8 cellular contexts compared by ENCODE assay signal in the genomic region with DNA sequence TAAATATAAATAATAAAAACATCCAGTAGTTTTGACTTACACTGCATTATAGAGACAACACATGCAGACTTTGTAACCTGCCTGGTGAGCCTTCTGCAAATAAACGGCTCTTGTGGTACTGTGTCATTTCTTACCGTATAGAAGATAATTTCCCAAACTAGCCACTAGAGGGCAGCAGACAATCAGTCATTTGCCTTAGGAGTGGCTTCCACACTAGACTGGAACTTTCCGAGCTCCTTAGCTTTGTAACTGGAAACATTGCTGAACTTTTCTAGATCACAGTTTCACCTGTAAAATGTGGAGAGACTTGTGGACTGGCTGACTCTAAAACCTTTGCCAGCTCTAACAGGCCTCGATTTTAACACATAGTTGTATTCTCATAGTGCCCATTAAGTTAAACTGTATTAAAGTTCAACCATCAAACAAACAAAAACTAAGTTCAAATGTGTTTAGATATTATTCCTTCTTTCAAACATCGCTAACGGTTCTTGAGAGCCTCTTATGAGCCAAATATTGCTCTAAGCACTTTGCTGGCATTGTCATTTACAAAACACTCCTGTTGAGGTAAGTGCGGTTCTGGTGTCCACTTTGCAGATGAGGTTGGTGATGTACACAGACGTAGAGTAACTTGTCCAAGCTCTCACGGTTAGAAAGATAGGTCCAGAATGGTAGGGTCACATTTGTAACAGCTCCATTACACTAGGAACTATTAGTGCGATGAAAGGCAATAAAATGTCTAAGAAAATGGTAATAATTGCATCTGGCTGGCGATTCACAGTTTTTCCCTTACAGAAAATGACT.
DNase-seq lines count a peak whose midpoint lies in the region; ATAC-seq and TF ChIP-seq lines count a peak whose summit lies in the region.

No MANE protein-coding gene starts in this region.

- TF ChIP-seq POLR2A in suprapubic skin (IDR thresholded peaks at IDR 0.05): no peak

- H3K4me1 ChIP-seq in suprapubic skin: peaks cover 5% of the 10 kb centered on the region

- peak; percentile 97 for ATAC-seq in GM21381 (IDR thresholded peaks at IDR 0.05; ENCODE audit: unreplicated experiment)
- ATAC-seq in naive thymus-derived CD8-positive, alpha-beta T cell: peak; percentile 80 to 88

- TF ChIP-seq CTCF in epithelial cell of proximal tubule (conservative IDR thresholded peaks at IDR 0.05; ENCODE audit: low read depth, low read length) (peak; percentile 76), suprapubic skin (IDR thresholded peaks at IDR 0.05) (peak; percentile 60 to 94)

- peaks cover 0 to 8% (median 0%) of the 10 kb centered on the region in 5 donors for H3K27me3 Mint-ChIP-seq in naive thymus-derived CD8-positive, alpha-beta T cell

- H3K27me3 ChIP-seq in suprapubic skin: no peaks in the 10 kb centered on the region

- DNase-seq in DMS53 (lab: John Stamatoyannopoulos, UW) (peak; percentile 86), HPDE6-E6E7 (ENCODE audit: extremely low spot score) (peak; percentile 46), NCI-H82 (lab: John Stamatoyannopoulos, UW) (peak; percentile 83), epithelial cell of proximal tubule (ENCODE audit: low read depth) (peak; percentile 60), suprapubic skin (ENCODE audit: low spot score in 2 of 2) (no peak)
- DNase-seq in activated CD8-positive, alpha-beta memory T cell treated with anti-CD3 and anti-CD28 coated beads for 4 hours (ENCODE audit: low read depth in 2 of 2): peak; percentile 2 to 44
- peak in 8 of 10 donors; percentile 13 to 81 (median 56) for DNase-seq in naive thymus-derived CD8-positive, alpha-beta T cell

- no peaks in the 10 kb centered on the region for H3K9me3 Mint-ChIP-seq in naive thymus-derived CD8-positive, alpha-beta T cell

- no peaks in the 10 kb centered on the region for H3K36me3 Mint-ChIP-seq in naive thymus-derived CD8-positive, alpha-beta T cell

- no peak overlapping the region for H3K27ac ChIP-seq in suprapubic skin

- no peaks in the 10 kb centered on the region for H3K36me3 ChIP-seq in suprapubic skin

- 54% methylated on average over 11 of the region's 11 CpGs for WGBS in suprapubic skin

- H3K4me1 Mint-ChIP-seq in naive thymus-derived CD8-positive, alpha-beta T cell: peaks cover 0 to 2% (median under 1%) of the 10 kb centered on the region in 4 donors

- no peaks in the 10 kb centered on the region for H3K9me3 ChIP-seq in suprapubic skin

- TF ChIP-seq EP300 in suprapubic skin (IDR thresholded peaks at IDR 0.05): no peak

- H3K4me3 Mint-ChIP-seq in naive thymus-derived CD8-positive, alpha-beta T cell: no peak overlapping the region

- no peak overlapping the region for H3K4me3 ChIP-seq in epithelial cell of proximal tubule (ENCODE audit: low read depth, low read length)
- H3K4me3 ChIP-seq in suprapubic skin: no peak overlapping the region

- H3K27ac Mint-ChIP-seq in naive thymus-derived CD8-positive, alpha-beta T cell: no peak overlapping the region

- POLR2A ChIA-PET in naive thymus-derived CD8-positive, alpha-beta T cell (lab: Charles Lee): no interaction called here

Comparison
In these comparisons a context has a peak if more than half of its experiments do, and no peak if none do; other contexts are left out.
1. DNase-seq: peak in DMS53 (single experiment), HPDE6-E6E7 (single experiment), NCI-H82 (single experiment), activated CD8-positive, alpha-beta memory T cell treated with anti-CD3 and anti-CD28 coated beads for 4 hours (2 of 2), epithelial cell of proximal tubule (single experiment) and naive thymus-derived CD8-positive, alpha-beta T cell (8 of 10); none in suprapubic skin (0 of 2).